Comparison of ENCODE assay signal across 1 cellular context in the genomic region with DNA sequence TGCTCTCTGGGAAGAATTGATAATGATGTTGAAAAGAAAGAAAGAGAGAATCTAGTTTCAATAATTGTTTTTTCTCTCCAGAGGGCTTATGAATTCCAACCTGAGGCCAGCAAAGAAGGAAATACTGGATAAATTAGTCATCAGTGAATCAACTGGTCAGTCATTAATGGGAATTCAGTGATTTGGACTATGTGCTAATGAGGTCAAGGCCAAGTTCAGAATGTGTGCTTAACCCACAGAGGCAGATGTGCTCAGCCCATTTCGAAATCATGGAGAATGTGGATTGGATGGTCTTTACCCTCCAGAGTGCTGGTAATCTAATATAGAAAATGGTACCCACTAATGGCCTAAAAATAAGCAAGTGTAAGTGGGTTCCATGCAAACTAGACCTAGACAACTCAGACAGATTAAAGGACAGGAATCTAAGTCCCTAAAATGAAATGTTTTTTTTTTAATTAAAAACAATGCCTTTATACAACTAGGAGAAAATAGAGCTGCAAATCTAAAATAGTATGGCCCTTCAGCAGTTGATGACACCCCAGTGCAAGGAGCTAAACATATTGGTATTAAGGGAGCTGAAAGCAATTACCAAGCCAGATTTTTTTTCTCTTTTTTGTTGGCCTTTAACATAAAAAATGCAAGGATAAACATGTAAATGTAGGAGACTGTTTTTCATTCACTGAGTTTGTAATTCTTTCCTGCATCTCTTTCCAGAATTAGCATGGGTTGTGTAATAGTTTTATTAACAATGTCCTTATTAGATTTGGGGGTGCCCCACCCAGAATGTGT.
A peak's percentile ranks its signal among the peaks of the same experiment; 100 is the strongest.
TF ChIP-seq lines count a peak whose summit lies in the region.

No MANE protein-coding gene starts in this region.

TF ChIP-seq in IMR-90, 13 proteins besides CTCF, POLR2A, EP300 and RAD21 (continued from another document):
- TF ChIP-seq, protein P1, sequence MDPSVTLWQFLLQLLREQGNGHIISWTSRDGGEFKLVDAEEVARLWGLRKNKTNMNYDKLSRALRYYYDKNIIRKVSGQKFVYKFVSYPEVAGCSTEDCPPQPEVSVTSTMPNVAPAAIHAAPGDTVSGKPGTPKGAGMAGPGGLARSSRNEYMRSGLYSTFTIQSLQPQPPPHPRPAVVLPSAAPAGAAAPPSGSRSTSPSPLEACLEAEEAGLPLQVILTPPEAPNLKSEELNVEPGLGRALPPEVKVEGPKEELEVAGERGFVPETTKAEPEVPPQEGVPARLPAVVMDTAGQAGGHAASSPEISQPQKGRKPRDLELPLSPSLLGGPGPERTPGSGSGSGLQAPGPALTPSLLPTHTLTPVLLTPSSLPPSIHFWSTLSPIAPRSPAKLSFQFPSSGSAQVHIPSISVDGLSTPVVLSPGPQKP (IDR thresholded peaks at IDR 0.05; ENCODE audit: borderline replicate concordance, low read depth, low read length), result no peak
- TF ChIP-seq CHD1 (IDR thresholded peaks at IDR 0.05; ENCODE audit: low read depth, low read length) (no peak), NFE2L2 (IDR thresholded peaks at IDR 0.05; ENCODE audit: low read depth, low read length) (no peak), FOS (IDR thresholded peaks at IDR 0.05; ENCODE audit: low read depth, low read length) (peak; percentile 45; the same call in 1 of the 2 replicates), MAFK (IDR thresholded peaks at IDR 0.05; ENCODE audit: low read depth, low read length) (no peak), RCOR1 (IDR thresholded peaks at IDR 0.05; ENCODE audit: insufficient replicate concordance, low read length) (no peak), MXI1 (IDR thresholded peaks at IDR 0.05; ENCODE audit: borderline replicate concordance, low read depth, low read length) (no peak), SMC3 (IDR thresholded peaks at IDR 0.05; ENCODE audit: low read depth, low read length) (no peak), BHLHE40 (IDR thresholded peaks at IDR 0.05; ENCODE audit: low read depth, low read length) (0 out of 2 replicates have a peak, but pooled peaks have one; percentile 55), RFX5 (IDR thresholded peaks at IDR 0.05; ENCODE audit: low read depth, low read length) (no peak)
- TF ChIP-seq, protein P2, sequence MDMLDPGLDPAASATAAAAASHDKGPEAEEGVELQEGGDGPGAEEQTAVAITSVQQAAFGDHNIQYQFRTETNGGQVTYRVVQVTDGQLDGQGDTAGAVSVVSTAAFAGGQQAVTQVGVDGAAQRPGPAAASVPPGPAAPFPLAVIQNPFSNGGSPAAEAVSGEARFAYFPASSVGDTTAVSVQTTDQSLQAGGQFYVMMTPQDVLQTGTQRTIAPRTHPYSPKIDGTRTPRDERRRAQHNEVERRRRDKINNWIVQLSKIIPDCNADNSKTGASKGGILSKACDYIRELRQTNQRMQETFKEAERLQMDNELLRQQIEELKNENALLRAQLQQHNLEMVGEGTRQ (IDR thresholded peaks at IDR 0.05; ENCODE audit: low read depth, low read length), result no peak
